ENCODE assay signal across 19 cellular contexts in genomic region chr1:198273901-198274300, GRCh38.
DNase-seq lines count a peak whose midpoint lies in the region; ATAC-seq lines count a peak whose summit lies in the region.
"Had no signal": no experiment of that assay in that cellular context is flagged by ENCODE, and none has a peak within 500 bp of the region (broad histone marks: within the 10 kb centered on the region; RNA-seq: fewer than 3 reads in every experiment).

No MANE protein-coding gene starts in this region.

- intact Hi-C loops in left colon (cut with DNase I, micrococcal nuclease) = no loop called here

- DNase-seq in CD1c-positive myeloid dendritic cell (ENCODE audit: extremely low spot score) (peak; percentile 15), DMS153 treated with DMSO at 0.1 percent for 48 hours (lab: John Stamatoyannopoulos, UW; ENCODE audit: unreplicated experiment) (peak; percentile 17), OCI-M1 (lab: John Stamatoyannopoulos, UW) (peak; percentile 42), left colon (no peak), AG08395 (ENCODE audit: low spot score) (no peak)
- DNase-seq: activated CD4-positive, alpha-beta memory T cell treated with anti-CD3 and anti-CD28 coated beads, Interleukin-2, amount 10 ng/mL, durations not matched to agents 7 days and 5 days; activated T-cell treated with anti-CD3 and anti-CD28 coated beads, Interleukin-2, amount 50 U/mL, for 1 hour; AML-193; amniotic stem cell; DMS79 treated with DMSO at 0.1 percent for 48 hours; H9; Karpas-422; NCI-H1092; Peyer's patch; psoas muscle; transverse colon had no signal

- ATAC-seq in left colon (peak; percentile 48), HG03469 (IDR thresholded peaks at IDR 0.05; ENCODE audit: unreplicated experiment) (no peak), GM19328 (IDR thresholded peaks at IDR 0.05; ENCODE audit: unreplicated experiment) (no peak)
- ATAC-seq: activated CD4-positive, CD25-positive, alpha-beta regulatory T cell treated with anti-CD3 and anti-CD28 coated beads, Interleukin-2, amount 50 U/mL, for 24 hours; psoas muscle had no signal

Comparison
In these comparisons a context has a peak if more than half of its experiments do, and no peak if none do; other contexts are left out.
1. DNase-seq: peak in CD1c-positive myeloid dendritic cell (single experiment), DMS153 treated with DMSO at 0.1 percent for 48 hours (single experiment) and OCI-M1 (single experiment); none in left colon (0 of 2) and AG08395 (single experiment).